In genomic region chr2:10772868-10773215, GRCh38 we compare ENCODE assay signal across 28 cellular contexts. TPM values are rescaled to one million over a fixed set of nuclear protein-coding genes. Genes with fewer than 3 reads are reported as not detected.
DNase-seq lines count a peak whose midpoint lies in the region; ATAC-seq, FAIRE-seq and TF ChIP-seq lines count a peak whose summit lies in the region.
"Had no signal": no experiment of that assay in that cellular context is flagged by ENCODE, and none has a peak within 500 bp of the region (broad histone marks: within the 10 kb centered on the region; RNA-seq: fewer than 3 reads in every experiment).

No MANE protein-coding gene starts in this region.

- H3K27ac Mint-ChIP-seq in stimulated activated effector memory CD8-positive, alpha-beta T cell treated with anti-CD3 and anti-CD28 coated beads, Interleukin-12 subunit alpha, Interleukin-12 subunit beta, amount 100 ng/mL, for 72 hours: peak overlapping the region; percentile 40
- H3K27ac Mint-ChIP-seq: HFFc6 had no signal

- H3K4me2 ChIP-seq in neuronal stem cell (ENCODE audit: insufficient read depth, low read length, poor library complexity, severe bottlenecking): no peak overlapping the region
- H3K4me2 ChIP-seq: A549, KMS-11, PC-9 had no signal

- H3K9me3 ChIP-seq in heart right ventricle (no peaks in the 10 kb centered on the region), kidney (ENCODE audit: control insufficient read depth in 1 of 2, low read length in 2 of 2) (no peaks in the 10 kb centered on the region), neuronal stem cell (replicated peaks in 1 of 2; ENCODE audit: control insufficient read depth in 2 of 2, insufficient read depth in 1 of 2, low read depth in 1 of 2, low read length in 2 of 2) (no peaks in the 10 kb centered on the region)
- H3K9me3 ChIP-seq: A549, BE2C had no signal

- no peak overlapping the region for H2AFZ ChIP-seq in neuronal stem cell (ENCODE audit: low read length)
- H2AFZ ChIP-seq: PC-9 had no signal

- no peak overlapping the region for H2BK120ac ChIP-seq in neuronal stem cell (ENCODE audit: low read depth, low read length)

- H3K4me1 Mint-ChIP-seq in stimulated activated effector memory CD8-positive, alpha-beta T cell treated with anti-CD3 and anti-CD28 coated beads, Interleukin-12 subunit alpha, Interleukin-12 subunit beta, amount 100 ng/mL, for 72 hours: no peaks in the 10 kb centered on the region

- peak overlapping the region; percentile 15 for H3K18ac ChIP-seq in neuronal stem cell (ENCODE audit: low read length)

- no peak overlapping the region for H2AK5ac ChIP-seq in neuronal stem cell (ENCODE audit: low read depth, low read length)

- H4K91ac ChIP-seq in neuronal stem cell (ENCODE audit: low read depth, low read length, poor library complexity): peak overlapping the region; percentile 43

- H3K27ac ChIP-seq in heart right ventricle (no peak overlapping the region), kidney (ENCODE audit: low read depth in 2 of 2, low read length in 2 of 2) (no peak overlapping the region), neuronal stem cell (replicated peaks; ENCODE audit: low read length) (no peak overlapping the region)
- H3K27ac ChIP-seq: A549, KMS-11, PC-9 had no signal

- H4K8ac ChIP-seq in neuronal stem cell (ENCODE audit: low read depth, low read length): no peak overlapping the region

- no peak overlapping the region for H3K4me3 ChIP-seq in heart right ventricle
- no peak overlapping the region for H3K4me3 ChIP-seq in kidney (ENCODE audit: low read length in 2 of 2)
- H3K4me3 ChIP-seq in neuronal stem cell (ENCODE audit: low read length in 2 of 2): peak overlapping the region in 1 of 2 donors; percentile 42
- H3K4me3 ChIP-seq: A549, PC-9 had no signal

- peak overlapping the region; percentile 47 for H3K14ac ChIP-seq in neuronal stem cell (ENCODE audit: low read length)

- no peak overlapping the region for H3K9ac ChIP-seq in kidney (ENCODE audit: low read length in 2 of 2)
- no peak overlapping the region for H3K9ac ChIP-seq in neuronal stem cell (ENCODE audit: low read depth, low read length, poor library complexity)
- H3K9ac ChIP-seq: KMS-11 had no signal

- H3K4ac ChIP-seq in neuronal stem cell (ENCODE audit: low read length): no peak overlapping the region

- peaks cover 0 to 12% (median 0%) of the 10 kb centered on the region in 9 donors for H3K36me3 ChIP-seq in heart right ventricle
- H3K36me3 ChIP-seq in kidney (ENCODE audit: control insufficient read depth in 1 of 2, insufficient read depth in 2 of 2, low read length in 2 of 2): no peaks in the 10 kb centered on the region
- peaks cover 0 to 2% of the 10 kb centered on the region in 2 donors for H3K36me3 ChIP-seq in neuronal stem cell (replicated peaks in 1 of 2; ENCODE audit: control insufficient read depth in 2 of 2, insufficient read depth in 2 of 2, low read length in 2 of 2)

- H3K79me1 ChIP-seq in neuronal stem cell (ENCODE audit: low read depth, low read length): peaks cover 3% of the 10 kb centered on the region

- DNase-seq in cardiac septum (ENCODE audit: low spot score): peak; percentile 71
- DNase-seq in heart right ventricle: no peak
- peak; percentile 54 for DNase-seq in kidney
- no peak for DNase-seq in neuronal stem cell (ENCODE audit: low spot score)
- no peak for DNase-seq in stimulated activated effector memory CD8-positive, alpha-beta T cell treated with anti-CD3 and anti-CD28 coated beads, Interleukin-12 subunit alpha, Interleukin-12 subunit beta, amount 100 ng/mL, for 72 hours (ENCODE audit: low spot score in 2 of 2)
- no peak for DNase-seq in NCI-H2196 (lab: John Stamatoyannopoulos, UW; ENCODE audit: unreplicated experiment)
- no peak for DNase-seq in HuH-7.5 (ENCODE audit: low spot score)
- DNase-seq in NCI-H1417 treated with DMSO at 0.1 percent for 48 hours (lab: John Stamatoyannopoulos, UW): no peak
- DNase-seq: DMS53, EL, GF-D8, HFFc6, IMR-90, NCI-H1092 treated with DMSO at 0.1 percent for 48 hours, NCI-H146, NCI-H2029, NCI-H226, NCI-H510A treated with DMSO at 0.1 percent for 48 hours, NCI-H748 treated with DMSO at 0.1 percent for 48 hours, PC-9, RPMI8226, SHP77 had no signal

- no peak overlapping the region for H2BK5ac ChIP-seq in neuronal stem cell (ENCODE audit: low read length)

- no peak for TF ChIP-seq CTCF in heart right ventricle (IDR thresholded peaks at IDR 0.05)
- no peak for TF ChIP-seq CTCF in kidney (IDR thresholded peaks at IDR 0.05; ENCODE audit: borderline replicate concordance, extremely low read depth, insufficient read depth)

- no peaks in the 10 kb centered on the region for H3K9me3 Mint-ChIP-seq in stimulated activated effector memory CD8-positive, alpha-beta T cell treated with anti-CD3 and anti-CD28 coated beads, Interleukin-12 subunit alpha, Interleukin-12 subunit beta, amount 100 ng/mL, for 72 hours
- H3K9me3 Mint-ChIP-seq: HFFc6 had no signal

- no peak overlapping the region for H3K4me3 Mint-ChIP-seq in stimulated activated effector memory CD8-positive, alpha-beta T cell treated with anti-CD3 and anti-CD28 coated beads, Interleukin-12 subunit alpha, Interleukin-12 subunit beta, amount 100 ng/mL, for 72 hours
- H3K4me3 Mint-ChIP-seq: HFFc6 had no signal

- H3K23ac ChIP-seq in neuronal stem cell (ENCODE audit: low read depth, low read length, poor library complexity): peak overlapping the region; percentile 94

- peaks cover 14% of the 10 kb centered on the region for H3K36me3 Mint-ChIP-seq in stimulated activated effector memory CD8-positive, alpha-beta T cell treated with anti-CD3 and anti-CD28 coated beads, Interleukin-12 subunit alpha, Interleukin-12 subunit beta, amount 100 ng/mL, for 72 hours

- H3K4me1 ChIP-seq in heart right ventricle (peaks cover 0 to 24% (median 17%) of the 10 kb centered on the region in 9 donors), kidney (ENCODE audit: control insufficient read depth in 1 of 2, insufficient read depth in 1 of 2, low read depth in 1 of 2, low read length in 2 of 2) (no peaks in the 10 kb centered on the region), neuronal stem cell (ENCODE audit: control insufficient read depth in 2 of 2, insufficient read depth in 1 of 2, low read depth in 1 of 2, low read length in 2 of 2) (peaks cover 0 to 16% of the 10 kb centered on the region in 2 donors)
- H3K4me1 ChIP-seq: A549 had no signal

- 79 to 85% methylated on average over 13 of the region's 13 CpGs for WGBS in heart right ventricle, 2 donors
- no CpG with 5 or more reads among the region's 13 CpGs for whole genome bisulfite sequencing in neuronal stem cell (ENCODE audit: extremely low coverage in 2 of 2, insufficient read length in 2 of 2, insufficient replicate concordance in 1 of 2), 2 donors

- H2BK15ac ChIP-seq in neuronal stem cell (ENCODE audit: low read length): no peak overlapping the region

- no peaks in the 10 kb centered on the region for H3K27me3 ChIP-seq in heart right ventricle
- H3K27me3 ChIP-seq in neuronal stem cell (ENCODE audit: control insufficient read depth in 3 of 3, insufficient read depth in 3 of 3, low read depth in 1 of 3, low read length in 3 of 3): peaks cover 0 to 2% (median 0%) of the 10 kb centered on the region in 3 experiments
- H3K27me3 ChIP-seq: BE2C had no signal

- FAIRE-seq in kidney (lab: Jason Lieb, UNC): no peak
- FAIRE-seq: A549, D721Med, H54 had no signal

- H2BK12ac ChIP-seq in neuronal stem cell (ENCODE audit: low read length): no peak overlapping the region

- ATAC-seq in heart right ventricle: no peak
- ATAC-seq in stimulated activated effector memory CD8-positive, alpha-beta T cell treated with anti-CD3 and anti-CD28 coated beads, Interleukin-12 subunit alpha, Interleukin-12 subunit beta, amount 100 ng/mL, for 72 hours: no peak
- ATAC-seq: A549 had no signal

- intact Hi-C loops in cardiac septum (cut with DNase I): no loop called here
- intact Hi-C loops in heart right ventricle (cut with DNase I): no loop called here
- intact Hi-C loops in kidney (cut with DNase I): no loop called here

RNA-seq across cellular contexts. Expression of gene PDIA6, which starts 39.7 kb away (rescaled TPM):
- total RNA-seq in cardiac septum (130 TPM), heart right ventricle (100 to 1,000 TPM in 6 of 10 donors, 10 to 100 TPM in 4; 86.9 to 174 (median 107) TPM), kidney (225 TPM)
- polyA plus RNA-seq in heart right ventricle (100 to 1,000 TPM in 1 of 2 donors, 10 to 100 TPM in 1; 24.7 to 317 TPM), kidney (ENCODE audit: insufficient read depth, low read depth, low replicate concordance) (190 TPM)
- 174 TPM for polyA plus RNA-seq in neuronal stem cell (2013, experiment 1 of 2)
- polyA plus RNA-seq in neuronal stem cell (2013, experiment 2 of 2): 169 TPM

RNA-seq across cellular contexts. Expression of gene ATP6V1C2, which starts 51.4 kb away (rescaled TPM):
- total RNA-seq in cardiac septum (0.24 TPM), heart right ventricle (1 to 10 TPM in 3 of 10 donors, under 1 TPM in 7; 0.09 to 3.4 (median 0.64) TPM), kidney (4.2 TPM)
- polyA plus RNA-seq in heart right ventricle (1 to 10 TPM; 1.6 to 2.1 TPM), kidney (ENCODE audit: insufficient read depth, low read depth, low replicate concordance) (38.0 TPM)
- 0.15 TPM for polyA plus RNA-seq in neuronal stem cell (2013, experiment 1 of 2)
- 0.21 TPM for polyA plus RNA-seq in neuronal stem cell (2013, experiment 2 of 2)
- total RNA-seq: HFFc6, HT1080, IMR-90, PC-9 had no signal
- polyA plus RNA-seq: IMR-90 had no signal

Comparison
In these comparisons a context has a peak if more than half of its experiments do, and no peak if none do; other contexts are left out.
1. DNase-seq: peak in cardiac septum (single experiment) and kidney (single experiment); none in heart right ventricle (0 of 2), neuronal stem cell (single experiment), stimulated activated effector memory CD8-positive, alpha-beta T cell treated with anti-CD3 and anti-CD28 coated beads, Interleukin-12 subunit alpha, Interleukin-12 subunit beta, amount 100 ng/mL, for 72 hours (0 of 2), NCI-H2196 (single experiment), HuH-7.5 (single experiment) and NCI-H1417 treated with DMSO at 0.1 percent for 48 hours (single experiment).